In genomic region chr13:113573065-113573464, GRCh38 we compare ENCODE assay signal across 25 cellular contexts.
"Had no signal": no experiment of that assay in that cellular context is flagged by ENCODE, and none has a peak within 500 bp of the region (broad histone marks: within the 10 kb centered on the region; RNA-seq: fewer than 3 reads in every experiment).

No MANE protein-coding gene starts in this region.

- H3K4me3 ChIP-seq: breast epithelium, SJCRH30 had no signal

- H3K9ac ChIP-seq: SK-N-SH had no signal

- H3K27me3 ChIP-seq: SJCRH30 had no signal

- ATAC-seq: activated CD4-positive, alpha-beta T cell treated with anti-CD3 and anti-CD28 coated beads for 36 hours; activated T-cell treated with anti-CD3 and anti-CD28 coated beads, Interleukin-2, amount 50 U/mL, for 72 hours; Panc1 had no signal

- H3K4me1 Mint-ChIP-seq: activated CD4-positive, alpha-beta memory T cell treated with anti-CD3 and anti-CD28 coated beads, Interleukin-2, amount 10 ng/mL, durations not matched to agents 7 days and 5 days; activated CD4-positive, alpha-beta T cell treated with anti-CD3 and anti-CD28 coated beads for 36 hours; activated naive CD4-positive, alpha-beta T cell treated with anti-CD3 and anti-CD28 coated beads, Interleukin-2, amount 50 U/mL, for 24 hours had no signal

- H3K4me3 Mint-ChIP-seq: activated CD4-positive, alpha-beta memory T cell treated with anti-CD3 and anti-CD28 coated beads, Interleukin-2, amount 10 ng/mL, durations not matched to agents 7 days and 5 days; activated CD4-positive, alpha-beta T cell treated with anti-CD3 and anti-CD28 coated beads for 36 hours; activated naive CD4-positive, alpha-beta T cell treated with anti-CD3 and anti-CD28 coated beads, Interleukin-2, amount 50 U/mL, for 24 hours; activated T-cell treated with anti-CD3 and anti-CD28 coated beads, Interleukin-2, amount 50 U/mL, for 72 hours had no signal

- DNase-seq: activated CD4-positive, alpha-beta memory T cell treated with anti-CD3 and anti-CD28 coated beads, Interleukin-2, amount 10 ng/mL, durations not matched to agents 7 days and 5 days; activated CD4-positive, alpha-beta T cell treated with anti-CD3 and anti-CD28 coated beads for 36 hours; activated CD4-positive, alpha-beta T cell treated with anti-CD3 and anti-CD28 coated beads, Interleukin-2, amount 50 U/mL, for 1 hour; activated CD4-positive, CD25-positive, alpha-beta regulatory T cell; activated naive CD4-positive, alpha-beta T cell; activated T-cell treated with anti-CD3 and anti-CD28 coated beads, Interleukin-2, amount 50 U/mL, for 72 hours; aorta; NCI-H1092; NCI-H1417; NCI-H2029; NCI-H2107; NCI-H345; NCI-H510A; NCI-H526 treated with DMSO at 0.1 percent for 48 hours; NCI-H82; OCI-M1; Right ventricle myocardium superior; SJCRH30; SK-N-SH; T-helper 1 cell had no signal

- H3K9me3 ChIP-seq: SJCRH30 had no signal

- H3K4me2 ChIP-seq: SK-N-SH had no signal

- H3K4me1 ChIP-seq: breast epithelium, SJCRH30 had no signal

- H3K27ac Mint-ChIP-seq: activated CD4-positive, alpha-beta memory T cell treated with anti-CD3 and anti-CD28 coated beads, Interleukin-2, amount 10 ng/mL, durations not matched to agents 7 days and 5 days; activated CD4-positive, alpha-beta T cell treated with anti-CD3 and anti-CD28 coated beads for 36 hours; activated naive CD4-positive, alpha-beta T cell treated with anti-CD3 and anti-CD28 coated beads, Interleukin-2, amount 50 U/mL, for 24 hours; activated T-cell treated with anti-CD3 and anti-CD28 coated beads, Interleukin-2, amount 50 U/mL, for 72 hours had no signal

- H3K27ac ChIP-seq: breast epithelium, RWPE1, SJCRH30, VCaP had no signal

- H3K36me3 ChIP-seq: breast epithelium, SJCRH30 had no signal
